In the genomic region with DNA sequence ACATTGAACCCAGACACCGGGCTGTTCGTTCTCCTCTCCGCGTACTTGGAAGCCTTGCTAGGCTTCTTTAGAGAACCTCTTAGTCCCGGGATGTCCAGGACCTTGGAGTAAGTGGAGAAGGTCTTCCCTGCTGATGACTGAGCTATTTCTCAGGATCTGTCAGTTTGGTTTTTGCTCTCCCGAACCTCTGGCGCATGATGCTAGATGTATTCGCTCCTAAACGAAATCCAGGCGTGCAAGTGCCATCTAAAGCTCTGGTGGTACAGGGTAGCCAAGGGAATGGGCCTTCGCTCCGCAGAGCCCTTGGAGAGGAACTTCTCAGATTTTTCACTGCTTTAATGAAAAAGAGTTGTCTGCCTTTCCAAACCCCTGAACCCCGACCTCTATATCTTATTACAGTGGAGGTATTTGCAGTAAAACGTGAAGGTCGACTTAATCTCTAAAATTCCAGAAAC, we compare ENCODE assay signal across 8 cellular contexts. TPM values are rescaled to one million over a fixed set of nuclear protein-coding genes. Genes with fewer than 3 reads are reported as not detected.
DNase-seq lines count a peak whose midpoint lies in the region; ATAC-seq and TF ChIP-seq lines count a peak whose summit lies in the region.

No MANE protein-coding gene starts in this region.

- H3K9me3 ChIP-seq in ascending aorta: no peaks in the 10 kb centered on the region
- H3K9me3 ChIP-seq in suprapubic skin: no peaks in the 10 kb centered on the region

- ATAC-seq in HG03159 (IDR thresholded peaks at IDR 0.05; ENCODE audit: unreplicated experiment) (peak; percentile 6), HG02870 (IDR thresholded peaks at IDR 0.05; ENCODE audit: unreplicated experiment) (no peak)

- 1% methylated on average over 15 of the region's 15 CpGs for WGBS in suprapubic skin

- H3K36me3 ChIP-seq in ascending aorta (no peaks in the 10 kb centered on the region), kidney epithelial cell (ENCODE audit: control insufficient read depth, insufficient read depth, low read length) (no peaks in the 10 kb centered on the region), suprapubic skin (no peaks in the 10 kb centered on the region)

- H3K4me3 ChIP-seq in AG10803 (ENCODE audit: low read length) (peak overlapping the region; percentile 98), ascending aorta (peak overlapping the region; percentile 75 to 90), kidney epithelial cell (ENCODE audit: low read depth, low read length) (peak overlapping the region; percentile 62), suprapubic skin (peak overlapping the region; percentile 63)

- no peak for TF ChIP-seq CTCF in AG10803 (conservative IDR thresholded peaks at IDR 0.05; ENCODE audit: low read length)
- no peak for TF ChIP-seq CTCF in ascending aorta (IDR thresholded peaks at IDR 0.05)
- TF ChIP-seq CTCF in kidney epithelial cell (IDR thresholded peaks at IDR 0.05; ENCODE audit: insufficient read depth, low read length, poor library complexity, severe bottlenecking): no peak
- no peak for TF ChIP-seq CTCF in suprapubic skin (IDR thresholded peaks at IDR 0.05)

- peak; percentile 29 for DNase-seq in AG10803 (ENCODE audit: low read depth)
- DNase-seq in ascending aorta (ENCODE audit: low spot score in 2 of 2): no peak
- DNase-seq in kidney epithelial cell (ENCODE audit: low read depth): no peak
- no peak for DNase-seq in suprapubic skin (ENCODE audit: low spot score in 2 of 2)
- no peak for DNase-seq in RKO (ENCODE audit: low spot score)
- DNase-seq in NCI-H1417 treated with DMSO at 0.1 percent for 48 hours (lab: John Stamatoyannopoulos, UW): no peak

- H3K27ac ChIP-seq in ascending aorta: peak overlapping the region; percentile 91 to 95
- H3K27ac ChIP-seq in suprapubic skin: peak overlapping the region; percentile 89

- intact Hi-C loops in ascending aorta (cut with DNase I): loop anchor here (1.0 to 10.0 kb wide), 2 partner anchors 89 to 967 kb away; a partner anchor contains a TSS

- TF ChIP-seq POLR2A in suprapubic skin (IDR thresholded peaks at IDR 0.05): no peak

- H3K4me1 ChIP-seq in ascending aorta (peaks cover 9 to 26% of the 10 kb centered on the region in 2 donors), suprapubic skin (peaks cover 40% of the 10 kb centered on the region)

- H3K27me3 ChIP-seq in ascending aorta (no peaks in the 10 kb centered on the region), kidney epithelial cell (ENCODE audit: control insufficient read depth, insufficient read depth, low read length) (no peaks in the 10 kb centered on the region), suprapubic skin (no peaks in the 10 kb centered on the region)

- TF ChIP-seq EP300 in suprapubic skin (IDR thresholded peaks at IDR 0.05): no peak

RNA-seq across cellular contexts. Expression of a gene that starts 0.5 kb away (rescaled TPM):
- total RNA-seq in ascending aorta: 183 TPM
- total RNA-seq in kidney epithelial cell: 171 and 224 TPM in 2 replicates
- total RNA-seq in suprapubic skin: 100 to 1,000 TPM in 1 of 4 donors, 10 to 100 TPM in 3; 48.3 to 108 (median 72.4) TPM

RNA-seq across cellular contexts. Expression of a gene that starts 0.8 kb away (rescaled TPM):
- total RNA-seq in ascending aorta (125 TPM), kidney epithelial cell (40.5 and 52.2 TPM in 2 replicates), suprapubic skin (10 to 100 TPM; 21.9 to 29.0 (median 22.0) TPM)
